In genomic region chr22:25562966-25563756, GRCh38 we compare ENCODE assay signal across 8 cellular contexts. TPM values are rescaled to one million over a fixed set of nuclear protein-coding genes. Genes with fewer than 3 reads are reported as not detected.
DNase-seq lines count a peak whose midpoint lies in the region; FAIRE-seq and TF ChIP-seq lines count a peak whose summit lies in the region.
"Not testable (repeated sequence)": the region's sequence is repeated elsewhere in the genome, so short reads cannot be mapped to it uniquely, and the experiment has no call there.

No MANE protein-coding gene starts in this region.

- H3K79me2 ChIP-seq in keratinocyte (ENCODE audit: control insufficient read depth, insufficient read depth, low read length); osteoblast (ENCODE audit: insufficient read depth, low read length): not testable (repeated sequence)

- dilution Hi-C loops in keratinocyte (cut with MboI; ENCODE audit: extremely low pct_ligation_motif_present, low sequenced_read_pairs), result not testable (repeated sequence)

- H3K4me1 ChIP-seq in HUES48 (ENCODE audit: control insufficient read depth, insufficient read depth, low read length), result peaks cover 32% of the 10 kb centered on the region
- peaks cover 21% of the 10 kb centered on the region for H3K4me1 ChIP-seq in keratinocyte (ENCODE audit: control insufficient read depth, extremely low read depth, insufficient read depth, low read length)
- H3K4me1 ChIP-seq in osteoblast (ENCODE audit: insufficient read depth, low read length); testis: not testable (repeated sequence)

- peak overlapping the region; percentile 88 for H2AFZ ChIP-seq in keratinocyte (ENCODE audit: control insufficient read depth, low read length)
- peak overlapping the region; percentile 63 for H2AFZ ChIP-seq in osteoblast (ENCODE audit: low read length)

- H3K9ac ChIP-seq in HUES48 (ENCODE audit: low read depth, low read length), result not testable (repeated sequence)
- H3K9ac ChIP-seq in keratinocyte (ENCODE audit: control insufficient read depth, extremely low read depth, insufficient read depth, low read length), result peak overlapping the region; percentile 80

- H3K4me3 ChIP-seq in HUES48 (ENCODE audit: low read depth, low read length), result peak overlapping the region; percentile 67
- peak overlapping the region in 48 of 59 donors; percentile 34 to 93 (median 71) for H3K4me3 ChIP-seq in dorsolateral prefrontal cortex
- peak overlapping the region in 1 of 3 experiments; percentile 79 for H3K4me3 ChIP-seq in keratinocyte (ENCODE audit: control insufficient read depth in 2 of 3, extremely low read depth in 1 of 3, insufficient read depth in 2 of 3, low read depth in 1 of 3, low read length in 3 of 3)
- not testable (repeated sequence) for H3K4me3 ChIP-seq in osteoblast (ENCODE audit: insufficient read depth, low read length)
- H3K4me3 ChIP-seq in testis, result peak overlapping the region; percentile 74 to 82

- H3K4me3 Mint-ChIP-seq in CD14-positive monocyte, result peak overlapping the region; percentile 77 to 81
- H3K4me3 Mint-ChIP-seq in activated T-helper 1 cell treated with anti-CD3 and anti-CD28 coated beads, Interleukin-12 subunit alpha, Interleukin-12 subunit beta, Interleukin-2, Interleukin-4 antibody, amounts not matched to agents 30 ng/mL and 10 ng/mL and 1 ng/mL, durations not matched to agents 14 hours and 24 hours and 36 hours, result peak overlapping the region; percentile 94

- H3K27ac Mint-ChIP-seq in CD14-positive monocyte, result peak overlapping the region; percentile 92 to 100 (median 99)
- peak overlapping the region; percentile 82 for H3K27ac Mint-ChIP-seq in activated T-helper 1 cell treated with anti-CD3 and anti-CD28 coated beads, Interleukin-12 subunit alpha, Interleukin-12 subunit beta, Interleukin-2, Interleukin-4 antibody, amounts not matched to agents 30 ng/mL and 10 ng/mL and 1 ng/mL, durations not matched to agents 14 hours and 24 hours and 36 hours

- H3K36me3 Mint-ChIP-seq in CD14-positive monocyte; activated T-helper 1 cell treated with anti-CD3 and anti-CD28 coated beads, Interleukin-12 subunit alpha, Interleukin-12 subunit beta, Interleukin-2, Interleukin-4 antibody, amounts not matched to agents 30 ng/mL and 10 ng/mL and 1 ng/mL, durations not matched to agents 14 hours and 24 hours and 36 hours (ENCODE audit: low read depth): not testable (repeated sequence)

- not testable (repeated sequence) for DNase-seq in CD14-positive monocyte (ENCODE audit: low spot score); activated T-helper 1 cell treated with anti-CD3 and anti-CD28 coated beads, Interleukin-12 subunit alpha, Interleukin-12 subunit beta, Interleukin-2, Interleukin-4 antibody, amounts not matched to agents 30 ng/mL and 10 ng/mL and 1 ng/mL, durations not matched to agents 14 hours and 24 hours and 36 hours (ENCODE audit: low spot score); dorsolateral prefrontal cortex; keratinocyte (ENCODE audit: low read depth, low spot score); osteoblast (ENCODE audit: insufficient read length, low spot score, missing footprints); testis
- peak; percentile 58 for DNase-seq in SK-N-DZ (ENCODE audit: low spot score)

- FAIRE-seq in keratinocyte (lab: Jason Lieb, UNC), result not testable (repeated sequence)

- H3K4me2 ChIP-seq in keratinocyte (ENCODE audit: control insufficient read depth, extremely low read depth, insufficient read depth, low read depth, low read length) (peak overlapping the region; percentile 86), osteoblast (ENCODE audit: insufficient read depth, low read length) (peak overlapping the region; percentile 87)

- WGBS in testis, 2 donors, result 37 to 41% methylated on average over 10 of the region's 10 CpGs

- TF ChIP-seq CTCF in CD14-positive monocyte (IDR thresholded peaks at IDR 0.05); dorsolateral prefrontal cortex (IDR thresholded peaks at IDR 0.05 in 54 of 56, conservative IDR thresholded peaks at IDR 0.05 in 2 of 56; ENCODE audit: low read depth in 1 of 56, partially characterized antibody in 56 of 56); keratinocyte (optimal IDR thresholded peaks at IDR 0.05 in 1 of 3, IDR thresholded peaks at IDR 0.05 in 1 of 3, conservative IDR thresholded peaks at IDR 0.05 in 1 of 3; ENCODE audit: extremely low read depth in 1 of 3, insufficient read depth in 2 of 3, low read length in 3 of 3); osteoblast (IDR thresholded peaks at IDR 0.05; ENCODE audit: extremely low read depth, low read depth, low read length); testis (IDR thresholded peaks at IDR 0.05): not testable (repeated sequence)

- H4K20me1 ChIP-seq in keratinocyte (ENCODE audit: control insufficient read depth, extremely low read depth, insufficient read depth, low read length); osteoblast (ENCODE audit: insufficient read depth, low read length): not testable (repeated sequence)

- TF ChIP-seq POLR2A in testis (IDR thresholded peaks at IDR 0.05), result not testable (repeated sequence)

- H3K4me1 Mint-ChIP-seq in CD14-positive monocyte, result peaks cover 51% of the 10 kb centered on the region
- peaks cover 54% of the 10 kb centered on the region for H3K4me1 Mint-ChIP-seq in activated T-helper 1 cell treated with anti-CD3 and anti-CD28 coated beads, Interleukin-12 subunit alpha, Interleukin-12 subunit beta, Interleukin-2, Interleukin-4 antibody, amounts not matched to agents 30 ng/mL and 10 ng/mL and 1 ng/mL, durations not matched to agents 14 hours and 24 hours and 36 hours (ENCODE audit: low read depth)

- not testable (repeated sequence) for H3K9me3 ChIP-seq in HUES48 (ENCODE audit: control insufficient read depth, insufficient read depth, low read length); keratinocyte (ENCODE audit: control insufficient read depth, low read depth, low read length); osteoblast (ENCODE audit: low read depth, low read length); testis

- intact Hi-C loops in CD14-positive monocyte (cut with micrococcal nuclease); testis (cut with DNase I; ENCODE audit: low total_unique reads): not testable (repeated sequence)
- intact Hi-C loops in activated T-helper 1 cell treated with anti-CD3 and anti-CD28 coated beads, Interleukin-12 subunit alpha, Interleukin-12 subunit beta, Interleukin-2, Interleukin-4 antibody, amounts not matched to agents 30 ng/mL and 10 ng/mL and 1 ng/mL, durations not matched to agents 14 hours and 24 hours and 36 hours (cut with micrococcal nuclease), result loop anchor here (1.0 to 10.0 kb wide), 3 partner anchors 75 to 488 kb away; no protein-coding TSS in a partner anchor
- intact Hi-C loops in dorsolateral prefrontal cortex (cut with DNase I), result loop anchor here in 1 of 2 donors (10.0 kb wide), 1 partner anchor 88 kb away; no protein-coding TSS in a partner anchor

- not testable (repeated sequence) for H3K36me3 ChIP-seq in HUES48 (ENCODE audit: control insufficient read depth, insufficient read depth, low read length); keratinocyte (ENCODE audit: control insufficient read depth in 2 of 2, extremely low read depth in 1 of 2, insufficient read depth in 2 of 2, low read length in 2 of 2); osteoblast (ENCODE audit: insufficient read depth, low read length); testis (ENCODE audit: low read depth, missing control alignments)

- H3K27me3 ChIP-seq in HUES48 (ENCODE audit: control insufficient read depth, insufficient read depth, low read length) (peaks cover 17% of the 10 kb centered on the region), osteoblast (ENCODE audit: insufficient read depth, low read length) (peaks cover 14% of the 10 kb centered on the region)
- not testable (repeated sequence) for H3K27me3 ChIP-seq in dorsolateral prefrontal cortex; keratinocyte (ENCODE audit: control insufficient read depth, extremely low read depth, insufficient read depth, low read length); testis

- not testable (repeated sequence) for H3K27ac ChIP-seq in HUES48 (ENCODE audit: low read depth, low read length); osteoblast (ENCODE audit: low read depth, low read length)
- peak overlapping the region in 52 of 59 donors; percentile 4 to 83 (median 66) for H3K27ac ChIP-seq in dorsolateral prefrontal cortex
- H3K27ac ChIP-seq in keratinocyte (ENCODE audit: control insufficient read depth, insufficient read depth, low read length), result peak overlapping the region; percentile 54
- H3K27ac ChIP-seq in testis, result peak overlapping the region in 1 of 2 donors; percentile 64

- not testable (repeated sequence) for H3K9me3 Mint-ChIP-seq in CD14-positive monocyte; activated T-helper 1 cell treated with anti-CD3 and anti-CD28 coated beads, Interleukin-12 subunit alpha, Interleukin-12 subunit beta, Interleukin-2, Interleukin-4 antibody, amounts not matched to agents 30 ng/mL and 10 ng/mL and 1 ng/mL, durations not matched to agents 14 hours and 24 hours and 36 hours

- H3K27me3 Mint-ChIP-seq in CD14-positive monocyte (ENCODE audit: low read depth in 3 of 3); activated T-helper 1 cell treated with anti-CD3 and anti-CD28 coated beads, Interleukin-12 subunit alpha, Interleukin-12 subunit beta, Interleukin-2, Interleukin-4 antibody, amounts not matched to agents 30 ng/mL and 10 ng/mL and 1 ng/mL, durations not matched to agents 14 hours and 24 hours and 36 hours (ENCODE audit: insufficient read depth): not testable (repeated sequence)

- H3K9me1 ChIP-seq in keratinocyte (ENCODE audit: control insufficient read depth, extremely low read depth, insufficient read depth, low read length), result not testable (repeated sequence)

RNA-seq across cellular contexts. Expression of gene GRK3, which starts 1.3 kb away (rescaled TPM):
- polyA plus RNA-seq in CD14-positive monocyte (1 to 10 TPM; 8.3 to 9.6 TPM), keratinocyte (6.0 to 8.1 TPM (median 6.3 TPM) in 3 replicates), testis (ENCODE audit: insufficient read depth, low read depth, low replicate concordance) (46.0 TPM)
- 29.9 and 36.7 TPM in 2 replicates for polyA plus RNA-seq in SK-N-DZ (2014; cell fraction: cytosol; rRNA removed)
- polyA plus RNA-seq in SK-N-DZ (2014; cell fraction: nucleus; rRNA removed), result 22.4 and 32.0 TPM in 2 replicates
- 33.0 and 38.2 TPM in 2 replicates for total RNA-seq in activated T-helper 1 cell treated with anti-CD3 and anti-CD28 coated beads, Interleukin-12 subunit alpha, Interleukin-12 subunit beta, Interleukin-2, Interleukin-4 antibody, amounts not matched to agents 30 ng/mL and 10 ng/mL and 1 ng/mL, durations not matched to agents 14 hours and 24 hours and 36 hours
- total RNA-seq in dorsolateral prefrontal cortex (10 to 100 TPM; 24.2 to 87.3 (median 56.7) TPM), osteoblast (1.8 and 2.7 TPM in 2 replicates), testis (10 to 100 TPM; 10.9 to 12.8 TPM)
- polyA plus RNA-seq in keratinocyte (2011; ENCODE audit: low read depth), result 8.9 TPM
- 4.5 and 8.4 TPM in 2 replicates for polyA plus RNA-seq in keratinocyte (2011; cell fraction: cytosol; rRNA removed)
- polyA plus RNA-seq in keratinocyte (2011; cell fraction: nucleus; rRNA removed), result 6.7 and 7.4 TPM in 2 replicates
- 3.0 and 7.2 TPM in 2 replicates for polyA plus RNA-seq in keratinocyte (2012; ENCODE audit: low replicate concordance)
- polyA minus RNA-seq in keratinocyte, result 6.3 to 9.6 TPM (median 6.8 TPM) in 3 replicates
- 6.5 TPM for polyA minus RNA-seq in keratinocyte (2011; cell fraction: cytosol; rRNA and poly(A)+ RNA removed)
- 4.9 and 9.6 TPM in 2 replicates for polyA minus RNA-seq in keratinocyte (2011; cell fraction: nucleus; rRNA and poly(A)+ RNA removed)
